Comparison of ENCODE assay signal across 19 cellular contexts in the genomic region with DNA sequence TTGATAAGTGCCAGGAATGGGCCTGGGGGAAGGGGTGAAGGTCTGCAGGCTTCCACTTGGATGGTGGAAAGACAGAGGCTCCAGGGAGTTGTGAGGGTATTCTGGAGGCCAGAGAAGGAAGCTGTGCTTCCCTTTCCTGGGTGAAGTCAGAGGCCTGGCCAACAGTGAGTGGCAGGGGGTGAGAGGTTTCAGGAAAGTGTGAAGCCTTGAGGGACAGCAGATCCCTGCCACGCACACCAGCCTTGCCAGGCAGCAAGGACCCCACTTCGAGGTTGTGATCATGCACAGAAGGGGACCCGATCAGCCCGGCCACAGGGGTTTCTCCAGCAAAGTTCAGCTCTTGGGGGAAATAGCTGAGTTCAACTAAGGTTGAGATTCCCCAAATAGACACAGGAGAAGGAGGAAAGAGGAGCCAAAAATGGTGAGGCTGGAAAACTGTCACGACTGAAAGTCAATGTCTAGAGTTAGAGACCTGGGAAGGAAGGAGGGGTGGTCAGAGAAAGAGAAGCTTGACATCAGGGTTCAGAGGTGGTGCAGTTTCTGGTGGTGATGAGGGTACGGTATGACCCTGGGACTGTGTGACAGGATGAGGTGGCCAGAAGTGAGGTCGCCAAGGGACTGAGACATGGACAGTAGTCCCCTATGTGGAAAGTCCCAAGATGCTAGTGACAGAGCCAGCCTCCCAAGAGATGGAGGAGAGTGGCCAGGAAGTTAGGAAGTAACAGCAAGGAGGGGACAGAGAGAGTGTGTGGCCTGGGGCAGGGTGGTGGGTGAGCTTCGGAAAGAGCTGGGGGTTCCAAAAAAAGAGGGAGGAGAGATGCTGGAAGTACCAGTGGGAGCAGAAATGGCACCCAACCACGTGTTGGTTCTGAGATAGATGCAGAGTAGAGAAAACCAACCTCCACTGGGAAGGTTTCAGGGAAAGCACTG.
A peak's percentile ranks its signal among the peaks of the same experiment; 100 is the strongest.
DNase-seq lines count a peak whose midpoint lies in the region; ATAC-seq, FAIRE-seq and TF ChIP-seq lines count a peak whose summit lies in the region.
"Had no signal": no experiment of that assay in that cellular context is flagged by ENCODE, and none has a peak within 500 bp of the region (broad histone marks: within the 10 kb centered on the region; RNA-seq: fewer than 3 reads in every experiment).

No MANE protein-coding gene starts in this region.

- H3K27ac Mint-ChIP-seq in natural killer cell treated with Interleukin-12 subunit alpha and Interleukin-12 subunit beta and Interleukin-15 and Interleukin-18, amount 100 ng/mL, for 72 hours = peak overlapping the region; percentile 8 to 85
- no peak overlapping the region for H3K27ac Mint-ChIP-seq in natural killer cell
- H3K27ac Mint-ChIP-seq: activated CD4-positive, alpha-beta T cell treated with anti-CD3 and anti-CD28 coated beads for 36 hours had no signal

- H3K4me1 ChIP-seq in H1 (replicated peaks in 1 of 4; ENCODE audit: control insufficient read depth in 3 of 4, insufficient read depth in 4 of 4, low read length in 3 of 4) (peaks cover 0 to 14% (median 8%) of the 10 kb centered on the region in 4 experiments; a peak in 6 of 7 replicates), osteoblast (ENCODE audit: insufficient read depth, low read length) (no peaks in the 10 kb centered on the region), stomach (peaks cover 0 to 11% (median 6%) of the 10 kb centered on the region in 4 donors)

- no peak overlapping the region for H2AK5ac ChIP-seq in H1 (ENCODE audit: low read depth, low read length)

- CTCF ChIA-PET in H1 (lab: Charles Lee; ENCODE audit: partially characterized antibody) = interaction anchor here (1.1 to 1.2 kb wide), 2 partner anchors 13 to 107 kb away, joined by 3 read pairs; no protein-coding TSS in a partner anchor

- TF ChIP-seq RAD21 in H1 (IDR thresholded peaks at IDR 0.05 in 1 of 2, conservative IDR thresholded peaks at IDR 0.05 in 1 of 2; ENCODE audit: low read depth in 2 of 2, low read length in 2 of 2) = no peak

- no peaks in the 10 kb centered on the region for H3K27me3 Mint-ChIP-seq in natural killer cell treated with Interleukin-12 subunit alpha and Interleukin-12 subunit beta and Interleukin-15 and Interleukin-18, amount 100 ng/mL, for 72 hours
- H3K27me3 Mint-ChIP-seq in natural killer cell (ENCODE audit: low read depth in 2 of 2) = no peaks in the 10 kb centered on the region
- H3K27me3 Mint-ChIP-seq: activated CD4-positive, alpha-beta T cell treated with anti-CD3 and anti-CD28 coated beads for 36 hours; naive B cell had no signal

- no peaks in the 10 kb centered on the region for H3K23me2 ChIP-seq in H1 (ENCODE audit: low read depth, low read length)

- ATAC-seq in natural killer cell treated with Interleukin-12 subunit alpha and Interleukin-12 subunit beta and Interleukin-15 and Interleukin-18, amount 100 ng/mL, for 72 hours = peak; percentile 39 to 43
- ATAC-seq in natural killer cell = no peak
- ATAC-seq: activated CD4-positive, alpha-beta T cell treated with anti-CD3 and anti-CD28 coated beads for 36 hours; heart left ventricle had no signal

- no peak overlapping the region for H4K5ac ChIP-seq in H1 (ENCODE audit: insufficient read length, low read depth, low read length)

- no peaks in the 10 kb centered on the region for H3K9me3 Mint-ChIP-seq in natural killer cell treated with Interleukin-12 subunit alpha and Interleukin-12 subunit beta and Interleukin-15 and Interleukin-18, amount 100 ng/mL, for 72 hours
- no peaks in the 10 kb centered on the region for H3K9me3 Mint-ChIP-seq in natural killer cell
- H3K9me3 Mint-ChIP-seq: immature natural killer cell had no signal

- H3K4ac ChIP-seq in H1 (replicated peaks; ENCODE audit: insufficient read length, low read depth, low read length) = no peak overlapping the region

- H2BK20ac ChIP-seq in H1 (ENCODE audit: low read length) = no peak overlapping the region

- no peaks in the 10 kb centered on the region for H4K20me1 ChIP-seq in H1 (replicated peaks in 1 of 2; ENCODE audit: control insufficient read depth in 1 of 2, insufficient read depth in 2 of 2, low read length in 2 of 2)
- H4K20me1 ChIP-seq in osteoblast (ENCODE audit: insufficient read depth, low read length) = no peaks in the 10 kb centered on the region

- H2AFZ ChIP-seq in H1 (ENCODE audit: low read length) = no peak overlapping the region
- no peak overlapping the region for H2AFZ ChIP-seq in osteoblast (ENCODE audit: low read length)

- H2BK15ac ChIP-seq in H1 (ENCODE audit: low read length) = no peak overlapping the region; the same call in 1 of the 2 replicates

- no peak overlapping the region for H3K14ac ChIP-seq in H1 (ENCODE audit: insufficient read length)

- H3K9ac ChIP-seq in H1 (replicated peaks in 1 of 4; ENCODE audit: extremely low read depth in 1 of 4, low read depth in 3 of 4, low read length in 3 of 4) = no peak overlapping the region

- H3K9me3 ChIP-seq in H1 (ENCODE audit: insufficient read depth in 2 of 2, low read depth in 1 of 2, low read length in 1 of 2) = no peaks in the 10 kb centered on the region
- no peaks in the 10 kb centered on the region for H3K9me3 ChIP-seq in osteoblast (ENCODE audit: low read depth, low read length)
- no peaks in the 10 kb centered on the region for H3K9me3 ChIP-seq in stomach
- H3K9me3 ChIP-seq: heart left ventricle, testis had no signal

- 0 out of 7 replicates have a peak, but pooled peaks cover 0 to 4% (median 0%) of the 10 kb centered on the region in 4 experiments for H3K27me3 ChIP-seq in H1 (replicated peaks in 1 of 4; ENCODE audit: control insufficient read depth in 3 of 4, extremely low read depth in 1 of 4, insufficient read depth in 3 of 4, low read length in 3 of 4)
- H3K27me3 ChIP-seq in osteoblast (ENCODE audit: insufficient read depth, low read length) = no peaks in the 10 kb centered on the region
- H3K27me3 ChIP-seq in stomach = no peaks in the 10 kb centered on the region
- H3K27me3 ChIP-seq: heart left ventricle, testis had no signal

- no peak overlapping the region for H3K4me3 Mint-ChIP-seq in natural killer cell treated with Interleukin-12 subunit alpha and Interleukin-12 subunit beta and Interleukin-15 and Interleukin-18, amount 100 ng/mL, for 72 hours
- H3K4me3 Mint-ChIP-seq in natural killer cell = no peak overlapping the region
- H3K4me3 Mint-ChIP-seq: activated CD4-positive, alpha-beta T cell treated with anti-CD3 and anti-CD28 coated beads for 36 hours; immature natural killer cell; naive B cell had no signal

- H2BK5ac ChIP-seq in H1 (ENCODE audit: low read depth, low read length) = no peak overlapping the region

- no peak overlapping the region for H4K8ac ChIP-seq in H1 (ENCODE audit: extremely low read depth, insufficient read depth, low read length)

- no peak overlapping the region for H3K23ac ChIP-seq in H1 (ENCODE audit: insufficient read length)

- TF ChIP-seq CTCF in natural killer cell (IDR thresholded peaks at IDR 0.05) (no peak), H1 (IDR thresholded peaks at IDR 0.05; ENCODE audit: control extremely low read depth in 1 of 3, insufficient read depth in 1 of 3, low read depth in 1 of 3, low read length in 3 of 3) (no peak), osteoblast (IDR thresholded peaks at IDR 0.05; ENCODE audit: extremely low read depth, low read depth, low read length) (no peak), stomach (IDR thresholded peaks at IDR 0.05) (no peak)

- no peak overlapping the region for H2BK120ac ChIP-seq in H1 (replicated peaks; ENCODE audit: low read depth, low read length)

- TF ChIP-seq EP300 in H1 (IDR thresholded peaks at IDR 0.05; ENCODE audit: borderline replicate concordance in 1 of 2, low read depth in 2 of 2, low read length in 2 of 2) = no peak
- TF ChIP-seq EP300 in stomach (IDR thresholded peaks at IDR 0.05) = no peak

- no peaks in the 10 kb centered on the region for H3K79me1 ChIP-seq in H1 (ENCODE audit: low read depth, low read length)

- H3K27ac ChIP-seq in H1 (ENCODE audit: low read depth, low read length) (no peak overlapping the region), osteoblast (ENCODE audit: low read depth, low read length) (no peak overlapping the region), stomach (no peak overlapping the region)
- H3K27ac ChIP-seq: heart left ventricle, testis had no signal

- 97% methylated on average over 9 of the region's 9 CpGs; no CpG with 5 or more reads in 1 of the 2 experiments for WGBS in H1 (ENCODE audit: extremely low coverage in 1 of 2, insufficient coverage in 1 of 2, insufficient read length in 1 of 2, insufficient replicate concordance in 2 of 2, low coverage in 1 of 2, low lambda C conversion rate in 2 of 2, missing lambda C conversion rate in 1 of 2), 2 experiments
- 84 to 92% (median 91%) methylated on average over 9 of the region's 9 CpGs for WGBS in stomach, 5 donors

- no peak overlapping the region for H3K56ac ChIP-seq in H1 (replicated peaks; ENCODE audit: insufficient read length, low read depth, low read length)

- FAIRE-seq in H1 (lab: Jason Lieb, UNC) = no peak
- FAIRE-seq: colon had no signal

- H4K91ac ChIP-seq in H1 (replicated peaks; ENCODE audit: insufficient read length, low read length) = no peak overlapping the region

- no peak for DNase-seq in natural killer cell treated with Interleukin-12 subunit alpha and Interleukin-12 subunit beta and Interleukin-15 and Interleukin-18, amount 100 ng/mL, for 72 hours (ENCODE audit: low spot score)
- DNase-seq in natural killer cell (no peak), H1 (ENCODE audit: low read depth in 1 of 2, low spot score in 2 of 2) (no peak), osteoblast (ENCODE audit: insufficient read length, low spot score, missing footprints) (peak; percentile 57), stomach (no peak)
- DNase-seq in stimulated activated CD4-positive, alpha-beta T cell treated with anti-CD3 and anti-CD28 coated beads, Interleukin-12 subunit alpha, Interleukin-12 subunit beta, amount 100 ng/mL, for 4 hours = no peak
- no peak for DNase-seq in activated naive CD4-positive, alpha-beta T cell (lab: John Stamatoyannopoulos, UW)
- DNase-seq: activated CD4-positive, alpha-beta T cell treated with anti-CD3 and anti-CD28 coated beads for 36 hours; activated CD8-positive, alpha-beta memory T cell treated with anti-CD3 and anti-CD28 coated beads, Interleukin-2, amount 50 U/mL, for 48 hours; activated naive CD4-positive, alpha-beta T cell treated with Interleukin-2 at 50 U/mL for 16 hours; immature natural killer cell; KBM-7; naive B cell; NCI-H2029 treated with DMSO at 0.1 percent for 48 hours; NCI-H510A; RPMI8226; testis had no signal

- no peak overlapping the region; the same call in 1 of the 2 replicates for H3K18ac ChIP-seq in H1 (ENCODE audit: extremely low read depth, low read length)

- TF ChIP-seq POLR2A in H1 (IDR thresholded peaks at IDR 0.05; ENCODE audit: control extremely low read depth in 1 of 2, low read depth in 2 of 2, low read length in 2 of 2) (no peak), stomach (IDR thresholded peaks at IDR 0.05) (no peak)

- H3K4me3 ChIP-seq in H1 (ENCODE audit: extremely low read depth in 1 of 4, insufficient read depth in 2 of 4, low read depth in 3 of 4, low read length in 4 of 4) (no peak overlapping the region), osteoblast (ENCODE audit: insufficient read depth, low read length) (no peak overlapping the region), stomach (no peak overlapping the region)
- H3K4me3 ChIP-seq: heart left ventricle, testis had no signal

- no peaks in the 10 kb centered on the region for H3K36me3 Mint-ChIP-seq in natural killer cell treated with Interleukin-12 subunit alpha and Interleukin-12 subunit beta and Interleukin-15 and Interleukin-18, amount 100 ng/mL, for 72 hours
- H3K36me3 Mint-ChIP-seq in natural killer cell = no peaks in the 10 kb centered on the region
- H3K36me3 Mint-ChIP-seq: immature natural killer cell, naive B cell had no signal

- H2BK12ac ChIP-seq in H1 (ENCODE audit: low read depth, low read length) = 0 out of 2 replicates have a peak overlapping the region, but pooled peaks have one; percentile 27

- H3K36me3 ChIP-seq in H1 (ENCODE audit: control insufficient read depth in 2 of 4, insufficient read depth in 4 of 4, low read length in 3 of 4) (no peaks in the 10 kb centered on the region), osteoblast (ENCODE audit: insufficient read depth, low read length) (no peaks in the 10 kb centered on the region), stomach (no peaks in the 10 kb centered on the region)
- H3K36me3 ChIP-seq: heart left ventricle had no signal

- intact Hi-C loops in natural killer cell (cut with micrococcal nuclease) = loop anchor here (5.0 kb wide), 1 partner anchor 33 kb away; no protein-coding TSS in a partner anchor
- intact Hi-C loops in stomach (cut with DNase I; ENCODE audit: low total_unique reads) = no loop called here

- H3K79me2 ChIP-seq in H1 (ENCODE audit: control insufficient read depth in 1 of 2, insufficient read depth in 2 of 2, low read length in 2 of 2) (no peaks in the 10 kb centered on the region), osteoblast (ENCODE audit: insufficient read depth, low read length) (no peaks in the 10 kb centered on the region)

- POLR2A ChIA-PET in H1 (lab: Charles Lee; ENCODE audit: partially characterized antibody) = no interaction called here

- H3K4me2 ChIP-seq in H1 (ENCODE audit: insufficient read depth in 1 of 2, low read depth in 2 of 2, low read length in 2 of 2) (no peak overlapping the region), osteoblast (ENCODE audit: insufficient read depth, low read length) (no peak overlapping the region)

- peaks cover 30% of the 10 kb centered on the region in 2 donors for H3K4me1 Mint-ChIP-seq in natural killer cell treated with Interleukin-12 subunit alpha and Interleukin-12 subunit beta and Interleukin-15 and Interleukin-18, amount 100 ng/mL, for 72 hours (ENCODE audit: low read depth in 2 of 2)
- H3K4me1 Mint-ChIP-seq in natural killer cell = peaks cover 16 to 42% of the 10 kb centered on the region in 2 donors

Comparison
In these comparisons a context has a peak if more than half of its experiments do, and no peak if none do; other contexts are left out.
1. ATAC-seq: peak in natural killer cell treated with Interleukin-12 subunit alpha and Interleukin-12 subunit beta and Interleukin-15 and Interleukin-18, amount 100 ng/mL, for 72 hours (2 of 2); none in natural killer cell (0 of 3).
2. H3K27ac Mint-ChIP-seq: peak in natural killer cell treated with Interleukin-12 subunit alpha and Interleukin-12 subunit beta and Interleukin-15 and Interleukin-18, amount 100 ng/mL, for 72 hours (2 of 2); none in natural killer cell (0 of 2).